Comparison of ENCODE assay signal across 22 cellular contexts in genomic region chr1:180946056-180946455, GRCh38.
"Had no signal": no experiment of that assay in that cellular context is flagged by ENCODE, and none has a peak within 500 bp of the region (broad histone marks: within the 10 kb centered on the region; RNA-seq: fewer than 3 reads in every experiment).

No MANE protein-coding gene starts in this region.

- H2AFZ ChIP-seq: parathyroid adenoma had no signal

- H3K27ac Mint-ChIP-seq: activated CD4-positive, alpha-beta T cell treated with anti-CD3 and anti-CD28 coated beads, Interleukin-2, amount 10 ng/mL, durations not matched to agents 7 days and 5 days; activated naive CD8-positive, alpha-beta T cell; effector memory CD8-positive, alpha-beta T cell; naive thymus-derived CD8-positive, alpha-beta T cell had no signal

- H3K79me2 ChIP-seq: parathyroid adenoma had no signal

- H3K27me3 ChIP-seq: cardiac muscle cell, neutrophil, sigmoid colon, spleen, tibial artery had no signal

- DNase-seq: activated CD4-positive, alpha-beta T cell treated with anti-CD3 and anti-CD28 coated beads, Interleukin-2, amount 10 ng/mL, durations not matched to agents 7 days and 5 days; activated CD8-positive, alpha-beta memory T cell treated with anti-CD3 and anti-CD28 coated beads for 24 hours; activated CD8-positive, alpha-beta memory T cell treated with anti-CD3 and anti-CD28 coated beads, Interleukin-2, amount 50 U/mL, for 48 hours; activated effector memory CD4-positive, alpha-beta T cell treated with Interleukin-2 at 50 U/mL for 16 hours; activated T-cell treated with anti-CD3 and anti-CD28 coated beads, Interleukin-2, amount 50 U/mL, for 48 hours; dermis blood vessel endothelial cell; effector memory CD8-positive, alpha-beta T cell; foreskin melanocyte; glutamatergic neuron; hippocampal formation; left colon; lower lobe of right lung; naive thymus-derived CD8-positive, alpha-beta T cell; sigmoid colon; stimulated activated naive CD4-positive, alpha-beta T cell; tibial artery had no signal

- H3K4me3 Mint-ChIP-seq: activated CD4-positive, alpha-beta T cell treated with anti-CD3 and anti-CD28 coated beads, Interleukin-2, amount 10 ng/mL, durations not matched to agents 7 days and 5 days; activated naive CD8-positive, alpha-beta T cell; effector memory CD8-positive, alpha-beta T cell; naive thymus-derived CD8-positive, alpha-beta T cell had no signal

- H3K4me3 ChIP-seq: cardiac muscle cell, lower lobe of right lung, sigmoid colon, spleen, tibial artery had no signal

- H3K27ac ChIP-seq: cardiac muscle cell, lower lobe of right lung, neutrophil, parathyroid adenoma, sigmoid colon, spleen, tibial artery had no signal

- H3K36me3 ChIP-seq: cardiac muscle cell had no signal

- H3K27me3 Mint-ChIP-seq: activated CD4-positive, alpha-beta T cell treated with anti-CD3 and anti-CD28 coated beads, Interleukin-2, amount 10 ng/mL, durations not matched to agents 7 days and 5 days; activated naive CD8-positive, alpha-beta T cell; effector memory CD8-positive, alpha-beta T cell had no signal

- ATAC-seq: activated CD4-positive, CD25-positive, alpha-beta regulatory T cell treated with anti-CD3 and anti-CD28 coated beads, Interleukin-2, amount 50 U/mL, for 24 hours; effector memory CD8-positive, alpha-beta T cell; left colon; lower lobe of right lung; naive thymus-derived CD8-positive, alpha-beta T cell had no signal

- H3K4me1 ChIP-seq: lower lobe of right lung, parathyroid adenoma, sigmoid colon, spleen had no signal

- H3K9me3 ChIP-seq: lower lobe of right lung, neutrophil, sigmoid colon, tibial artery had no signal

- H3K9ac ChIP-seq: parathyroid adenoma had no signal
